Comparison of ENCODE assay signal across 7 cellular contexts in genomic region chr7:22173884-22174573, GRCh38.
A peak's percentile ranks its signal among the peaks of the same experiment; 100 is the strongest.
DNase-seq lines count a peak whose midpoint lies in the region; ATAC-seq and TF ChIP-seq lines count a peak whose summit lies in the region.

No MANE protein-coding gene starts in this region.

- H3K27ac Mint-ChIP-seq in endothelial cell (ENCODE audit: unreplicated experiment) = peak overlapping the region; percentile 70

- peak overlapping the region; percentile 17 for H3K4me3 Mint-ChIP-seq in endothelial cell (ENCODE audit: unreplicated experiment)

- H3K36me3 Mint-ChIP-seq in endothelial cell (ENCODE audit: low read depth, unreplicated experiment) = peaks cover 30% of the 10 kb centered on the region

- H3K27me3 Mint-ChIP-seq in endothelial cell (ENCODE audit: unreplicated experiment) = peaks cover 7% of the 10 kb centered on the region

- H3K9me3 Mint-ChIP-seq in endothelial cell (ENCODE audit: unreplicated experiment) = no peaks in the 10 kb centered on the region

- peaks cover 37% of the 10 kb centered on the region for H3K4me1 Mint-ChIP-seq in endothelial cell (ENCODE audit: unreplicated experiment)

- peak; percentile 94 for ATAC-seq in GM18517 (IDR thresholded peaks at IDR 0.05; ENCODE audit: unreplicated experiment)
- ATAC-seq in GM21619 (IDR thresholded peaks at IDR 0.05; ENCODE audit: unreplicated experiment) = peak; percentile 98

- peak in 40 of 76 experiments; percentile 5 to 70 (median 27) for DNase-seq in HUDEP-2 (lab: John Stamatoyannopoulos, UW; ENCODE audit: unreplicated experiment in 76 of 76)
- DNase-seq in endothelial cell (ENCODE audit: low spot score) = no peak
- no peak for DNase-seq in NCI-H187 treated with DMSO at 0.1 percent for 48 hours (lab: John Stamatoyannopoulos, UW)
- no peak for DNase-seq in glomerular visceral epithelial cell (ENCODE audit: extremely low spot score)
- DNase-seq in DMS 273 treated with DMSO at 0.1 percent for 48 hours (lab: John Stamatoyannopoulos, UW) = no peak

- no peak for TF ChIP-seq CTCF in endothelial cell (IDR thresholded peaks at IDR 0.05; ENCODE audit: unreplicated experiment)

Comparison
In these comparisons a context has a peak if more than half of its experiments do, and no peak if none do; other contexts are left out.
1. DNase-seq: peak in HUDEP-2 (40 of 76); none in endothelial cell (single experiment), NCI-H187 treated with DMSO at 0.1 percent for 48 hours (single experiment), glomerular visceral epithelial cell (single experiment) and DMS 273 treated with DMSO at 0.1 percent for 48 hours (single experiment).